ENCODE assay signal across 9 cellular contexts in the genomic region with DNA sequence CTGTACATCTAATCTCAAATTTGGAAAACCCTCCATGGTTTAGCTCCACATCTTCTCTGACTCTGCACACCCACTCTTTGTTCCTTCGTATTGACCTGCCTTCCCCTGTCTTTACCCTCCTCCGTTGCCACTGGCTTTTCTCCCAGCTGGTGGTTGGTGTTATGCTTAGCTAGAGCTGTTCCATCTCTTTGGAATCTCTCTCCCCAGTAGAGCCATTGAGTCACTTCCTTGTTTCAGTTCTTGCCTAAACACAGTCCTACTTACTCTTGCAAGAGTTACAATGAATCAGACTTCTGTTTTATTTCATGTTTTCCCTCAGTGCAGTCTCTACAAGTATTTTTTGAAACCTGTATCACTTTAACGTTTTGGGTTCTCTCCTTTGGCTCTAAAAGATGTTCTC.
DNase-seq lines count a peak whose midpoint lies in the region; ATAC-seq and TF ChIP-seq lines count a peak whose summit lies in the region.
"Had no signal": no experiment of that assay in that cellular context is flagged by ENCODE, and none has a peak within 500 bp of the region (broad histone marks: within the 10 kb centered on the region; RNA-seq: fewer than 3 reads in every experiment).

No MANE protein-coding gene starts in this region.

- 0 to 2% methylated on average over 3 of the region's 3 CpGs for WGBS in GM23248 (ENCODE audit: low coverage in 1 of 2, low lambda C conversion rate in 2 of 2, missing lambda C conversion rate in 2 of 2), 2 experiments

- H3K9me3 ChIP-seq in GM23248 (ENCODE audit: low read depth) (no peaks in the 10 kb centered on the region), HAP-1 (no peaks in the 10 kb centered on the region)

- H3F3A ChIP-seq in GM23248 (ENCODE audit: insufficient read depth) = peaks cover 74% of the 10 kb centered on the region

- H3K27me3 ChIP-seq in GM23248 (replicated peaks; ENCODE audit: insufficient read depth) = no peaks in the 10 kb centered on the region
- no peaks in the 10 kb centered on the region for H3K27me3 ChIP-seq in HAP-1 (ENCODE audit: low read depth)

- H3K36me3 ChIP-seq in GM23248 (ENCODE audit: low read depth) (0 out of 2 replicates have a peak, but pooled peaks cover 3% of the 10 kb centered on the region), HAP-1 (replicated peaks) (no peaks in the 10 kb centered on the region)

- H3K4me2 ChIP-seq in GM23248 (ENCODE audit: unreplicated experiment) = peak overlapping the region; percentile 47

- H3K4me3 ChIP-seq in GM23248 (peak overlapping the region; percentile 25), retinal pigment epithelial cell (ENCODE audit: low read length) (no peak overlapping the region), HAP-1 (no peak overlapping the region)

- H3K79me2 ChIP-seq in GM23248 (ENCODE audit: insufficient read depth) = peaks cover 26% of the 10 kb centered on the region

- H3K4me1 ChIP-seq in GM23248 (ENCODE audit: insufficient read depth) = peaks cover 68% of the 10 kb centered on the region
- no peaks in the 10 kb centered on the region for H3K4me1 ChIP-seq in HAP-1

- no peaks in the 10 kb centered on the region for H3K9me2 ChIP-seq in GM23248 (ENCODE audit: insufficient read depth)

- in situ Hi-C loops in GM23248 (cut with MboI) (no loop called here), HAP-1 (cut with MboI; ENCODE audit: low sequenced_read_pairs) (no loop called here)

- no peaks in the 10 kb centered on the region for H4K20me1 ChIP-seq in GM23248 (ENCODE audit: insufficient read depth)

- DNase-seq in GM23248 (peak; percentile 96), SW 1271 (lab: John Stamatoyannopoulos, UW) (peak; percentile 55 to 85), glomerular visceral epithelial cell (ENCODE audit: extremely low spot score) (peak; percentile 76), retinal pigment epithelial cell (ENCODE audit: low read depth) (peak; percentile 25), NCI-H128 (lab: John Stamatoyannopoulos, UW; ENCODE audit: unreplicated experiment) (no peak), HAP-1 (ENCODE audit: low spot score in 2 of 2) (no peak), left lobe of liver (ENCODE audit: low spot score) (no peak)
- DNase-seq: activated naive CD4-positive, alpha-beta T cell treated with anti-CD3 and anti-CD28 coated beads for 36 hours had no signal

- no peak overlapping the region for H2AFZ ChIP-seq in GM23248

- peak overlapping the region; percentile 85 for H3K27ac ChIP-seq in GM23248

- ATAC-seq in GM18907 (IDR thresholded peaks at IDR 0.05; ENCODE audit: unreplicated experiment) = no peak
- no peak for ATAC-seq in left lobe of liver

- H3K9ac ChIP-seq in GM23248 = peak overlapping the region; percentile 54

- no peak for TF ChIP-seq CTCF in retinal pigment epithelial cell (conservative IDR thresholded peaks at IDR 0.05; ENCODE audit: low read depth, low read length)

Comparison
In these comparisons a context has a peak if more than half of its experiments do, and no peak if none do; other contexts are left out.
1. DNase-seq: peak in GM23248 (single experiment), SW 1271 (2 of 2), glomerular visceral epithelial cell (single experiment) and retinal pigment epithelial cell (single experiment); none in NCI-H128 (single experiment), HAP-1 (0 of 2) and left lobe of liver (single experiment).